In genomic region chr1:150464422-150464826, GRCh38 we compare ENCODE assay signal across 8 cellular contexts. TPM values are rescaled to one million over a fixed set of nuclear protein-coding genes. Genes with fewer than 3 reads are reported as not detected.
A peak's percentile ranks its signal among the peaks of the same experiment; 100 is the strongest.
DNase-seq lines count a peak whose midpoint lies in the region; ATAC-seq and TF ChIP-seq lines count a peak whose summit lies in the region.

No MANE protein-coding gene starts in this region.

- H3K4me3 ChIP-seq in cardiac fibroblast (replicated peaks in 1 of 2; ENCODE audit: low read depth in 2 of 2, low read length in 2 of 2) = no peak overlapping the region

- DNase-seq in Right ventricle myocardium inferior (ENCODE audit: missing footprints) (peak; percentile 72), cardiac septum (ENCODE audit: low spot score) (no peak), NCI-H2171 (lab: John Stamatoyannopoulos, UW) (peak; percentile 23), cardiac fibroblast (ENCODE audit: low read depth in 2 of 2) (peak; percentile 73 to 77), left kidney (ENCODE audit: low read depth, low spot score) (peak; percentile 80)
- DNase-seq in activated CD4-positive, CD25-positive, alpha-beta regulatory T cell treated with anti-CD3 and anti-CD28 coated beads, Interleukin-2, amount 50 U/mL, for 16 hours (ENCODE audit: low read depth, low spot score) = peak; percentile 45
- DNase-seq in stimulated activated CD4-positive, alpha-beta T cell treated with anti-CD3 and anti-CD28 coated beads, TNF-alpha, amount 100 ng/mL, for 4 hours (ENCODE audit: low read depth in 3 of 3) = peak; percentile 38 to 65 (median 54)

- TF ChIP-seq CTCF in cardiac fibroblast (IDR thresholded peaks at IDR 0.05; ENCODE audit: low read depth, low read length) = peak; percentile 77

- intact Hi-C loops in Right ventricle myocardium inferior (cut with DNase I) (loop anchor here (10.0 kb wide), 1 partner anchor 160 kb away; the partner anchor contains the start of gene ENSA), cardiac septum (cut with DNase I) (loop anchor here (2.0 to 10.0 kb wide), 4 partner anchors 68 to 530 kb away; no protein-coding TSS in a partner anchor)

- ATAC-seq in Right ventricle myocardium inferior (peak; percentile 67), GM18907 (IDR thresholded peaks at IDR 0.05; ENCODE audit: unreplicated experiment) (no peak)

RNA-seq across cellular contexts. Expression of gene TARS2, which starts 22.8 kb away (rescaled TPM):
- total RNA-seq in Right ventricle myocardium inferior (29.6 TPM), cardiac septum (30.7 TPM)

RNA-seq across cellular contexts. Expression of gene ECM1, which starts 43.5 kb away (rescaled TPM):
- 24.1 TPM for total RNA-seq in Right ventricle myocardium inferior
- 14.5 TPM for total RNA-seq in cardiac septum

RNA-seq across cellular contexts. Expression of gene FALEC, which starts 51.1 kb away (rescaled TPM):
- total RNA-seq in Right ventricle myocardium inferior = not detected
- total RNA-seq in cardiac septum = 0.46 TPM
